ENCODE assay signal across 8 cellular contexts in the genomic region with DNA sequence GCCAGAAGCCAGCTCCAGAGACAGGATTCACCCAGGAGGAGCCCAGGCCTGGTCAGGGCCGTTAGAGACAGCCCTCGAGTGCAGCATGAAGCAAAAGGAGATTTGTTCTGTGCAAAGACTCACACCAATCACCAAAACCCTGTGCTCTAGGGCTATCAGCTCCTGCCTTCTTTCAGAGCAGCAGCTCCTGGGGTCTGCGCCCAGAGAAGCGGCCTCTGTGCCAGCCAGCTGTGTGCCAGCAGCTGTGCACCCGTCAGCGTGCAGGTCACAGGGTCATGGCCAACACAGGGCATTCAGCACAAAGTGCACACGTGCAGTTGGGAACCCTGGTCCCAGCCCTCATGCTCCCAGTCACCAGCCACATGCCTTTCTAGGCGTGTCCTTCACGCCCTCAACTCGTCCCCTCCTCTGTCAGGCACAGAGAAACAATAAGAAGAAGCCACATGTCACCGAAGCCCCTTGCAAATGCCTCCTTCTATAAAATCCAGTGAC. TPM values are rescaled to one million over a fixed set of nuclear protein-coding genes. Genes with fewer than 3 reads are reported as not detected.
DNase-seq lines count a peak whose midpoint lies in the region; ATAC-seq and TF ChIP-seq lines count a peak whose summit lies in the region.
"Had no signal": no experiment of that assay in that cellular context is flagged by ENCODE, and none has a peak within 500 bp of the region (broad histone marks: within the 10 kb centered on the region; RNA-seq: fewer than 3 reads in every experiment).

No MANE protein-coding gene starts in this region.

- H2BK12ac ChIP-seq in trophoblast cell (ENCODE audit: low read length), result no peak overlapping the region

- WGBS in tibial nerve, 2 donors, result 24 to 38% methylated on average over 9 to 11 of the region's 11 CpGs
- no CpG with 5 or more reads among the region's 11 CpGs for WGBS in trophoblast cell (ENCODE audit: extremely low coverage, insufficient coverage, insufficient read length)

- H3K4me2 ChIP-seq in trophoblast cell (ENCODE audit: low read length), result no peak overlapping the region

- H3K23ac ChIP-seq in trophoblast cell (ENCODE audit: low read length), result no peak overlapping the region

- no peaks in the 10 kb centered on the region for H3K79me1 ChIP-seq in trophoblast cell (ENCODE audit: low read length)

- no peak for TF ChIP-seq EP300 in tibial nerve (IDR thresholded peaks at IDR 0.05)

- H3K27me3 ChIP-seq in MG63, result no peaks in the 10 kb centered on the region
- H3K27me3 ChIP-seq in endocrine pancreas (ENCODE audit: control insufficient read depth, insufficient read depth, low read length), result no peaks in the 10 kb centered on the region
- no peaks in the 10 kb centered on the region for H3K27me3 ChIP-seq in tibial nerve
- peaks cover 2% of the 10 kb centered on the region for H3K27me3 ChIP-seq in trophoblast cell (ENCODE audit: insufficient read depth, low read length)

- no peak overlapping the region for H2AFZ ChIP-seq in trophoblast cell (ENCODE audit: insufficient read depth, low read length, poor library complexity)

- no peak overlapping the region for H4K12ac ChIP-seq in trophoblast cell (ENCODE audit: low read depth, low read length)

- H3K4me1 ChIP-seq in endocrine pancreas (ENCODE audit: control insufficient read depth, insufficient read depth, low read length) (peaks cover 6% of the 10 kb centered on the region), mucosa of descending colon (ENCODE audit: low read depth) (peaks cover 20% of the 10 kb centered on the region), tibial nerve (peaks cover 0 to 79% (median 64%) of the 10 kb centered on the region in 4 donors), trophoblast cell (ENCODE audit: control insufficient read depth in 1 of 2, insufficient read depth in 2 of 2, low read length in 2 of 2) (no peaks in the 10 kb centered on the region)

- no peak for TF ChIP-seq POLR2A in tibial nerve (IDR thresholded peaks at IDR 0.05)

- H3K4ac ChIP-seq in trophoblast cell (ENCODE audit: low read depth, low read length), result no peak overlapping the region

- H3K27ac ChIP-seq in tibial nerve (peak overlapping the region; percentile 46 to 97 (median 80)), trophoblast cell (ENCODE audit: low read depth, low read length) (no peak overlapping the region)

- H3K36me3 ChIP-seq in MG63, result no peaks in the 10 kb centered on the region
- H3K36me3 ChIP-seq in endocrine pancreas (ENCODE audit: control insufficient read depth, insufficient read depth, low read length), result peaks cover 13% of the 10 kb centered on the region
- H3K36me3 ChIP-seq in mucosa of descending colon (ENCODE audit: low read depth), result no peaks in the 10 kb centered on the region
- peaks cover 0 to 24% (median 4%) of the 10 kb centered on the region in 3 donors for H3K36me3 ChIP-seq in tibial nerve
- H3K36me3 ChIP-seq in trophoblast cell (ENCODE audit: control insufficient read depth in 1 of 2, insufficient read depth in 2 of 2, low read length in 2 of 2), result peaks cover 22 to 23% of the 10 kb centered on the region in 2 experiments

- no peak overlapping the region for H4K91ac ChIP-seq in trophoblast cell (ENCODE audit: low read depth, low read length)

- ATAC-seq in mucosa of descending colon (peak; percentile 42), esophagus mucosa (no peak)

- TF ChIP-seq CTCF in mucosa of descending colon (IDR thresholded peaks at IDR 0.05) (no peak), tibial nerve (IDR thresholded peaks at IDR 0.05) (no peak)

- H3K79me2 ChIP-seq in trophoblast cell (ENCODE audit: control insufficient read depth, insufficient read depth, low read length, poor library complexity), result no peaks in the 10 kb centered on the region

- peak; percentile 15 for DNase-seq in MG63
- DNase-seq in mucosa of descending colon, result no peak
- DNase-seq in tibial nerve (ENCODE audit: low spot score in 2 of 2), result no peak
- no peak for DNase-seq in superior temporal gyrus (ENCODE audit: extremely low spot score)
- no peak for DNase-seq in trophoblast cell
- DNase-seq: naive B cell had no signal

- no peak overlapping the region for H3K18ac ChIP-seq in trophoblast cell (ENCODE audit: low read length)

- no peak overlapping the region for H3K14ac ChIP-seq in trophoblast cell (ENCODE audit: low read length)

- no peak overlapping the region for H2BK5ac ChIP-seq in trophoblast cell (ENCODE audit: low read depth, low read length, poor library complexity)

- H2BK120ac ChIP-seq in trophoblast cell (ENCODE audit: insufficient read depth, low read length, poor library complexity), result no peak overlapping the region

- H4K8ac ChIP-seq in trophoblast cell (ENCODE audit: low read depth, low read length), result no peak overlapping the region

- H3K9ac ChIP-seq in endocrine pancreas (ENCODE audit: control insufficient read depth, insufficient read depth, low read length), result peak overlapping the region; percentile 5
- H3K9ac ChIP-seq in trophoblast cell (ENCODE audit: low read length), result no peak overlapping the region

- intact Hi-C loops in mucosa of descending colon (cut with DNase I, micrococcal nuclease), result no loop called here

- H3K4me3 ChIP-seq in MG63, result no peak overlapping the region
- no peak overlapping the region for H3K4me3 ChIP-seq in endocrine pancreas (ENCODE audit: control insufficient read depth, insufficient read depth, low read length)
- no peak overlapping the region for H3K4me3 ChIP-seq in mucosa of descending colon
- peak overlapping the region in 1 of 4 donors; percentile 8 for H3K4me3 ChIP-seq in tibial nerve
- no peak overlapping the region for H3K4me3 ChIP-seq in trophoblast cell (ENCODE audit: low read depth, low read length)

- H3K9me3 ChIP-seq in MG63 (no peaks in the 10 kb centered on the region), endocrine pancreas (ENCODE audit: control insufficient read depth, low read length) (no peaks in the 10 kb centered on the region), mucosa of descending colon (no peaks in the 10 kb centered on the region), tibial nerve (no peaks in the 10 kb centered on the region), trophoblast cell (ENCODE audit: insufficient read depth, low read depth, low read length) (no peaks in the 10 kb centered on the region)

- no peak overlapping the region for H2AK5ac ChIP-seq in trophoblast cell (ENCODE audit: low read length)

RNA-seq across cellular contexts. Expression of gene ZNF516, which starts 49.3 kb away (rescaled TPM):
- total RNA-seq in MG63 (2014; rRNA removed; shearing (Covaris generic); ENCODE audit: low replicate concordance), result 1.7 and 2.4 TPM in 2 replicates
- total RNA-seq in mucosa of descending colon, result 10 to 100 TPM; 22.0 to 47.9 (median 23.2) TPM
- 10 to 100 TPM; 31.4 to 63.0 (median 45.5) TPM for total RNA-seq in tibial nerve
- 6.6 and 8.8 TPM in 2 replicates for polyA plus RNA-seq in trophoblast cell (2013)
- 19.3 TPM for total RNA-seq in esophagus mucosa
